Comparison of ENCODE assay signal across 14 cellular contexts in the genomic region with DNA sequence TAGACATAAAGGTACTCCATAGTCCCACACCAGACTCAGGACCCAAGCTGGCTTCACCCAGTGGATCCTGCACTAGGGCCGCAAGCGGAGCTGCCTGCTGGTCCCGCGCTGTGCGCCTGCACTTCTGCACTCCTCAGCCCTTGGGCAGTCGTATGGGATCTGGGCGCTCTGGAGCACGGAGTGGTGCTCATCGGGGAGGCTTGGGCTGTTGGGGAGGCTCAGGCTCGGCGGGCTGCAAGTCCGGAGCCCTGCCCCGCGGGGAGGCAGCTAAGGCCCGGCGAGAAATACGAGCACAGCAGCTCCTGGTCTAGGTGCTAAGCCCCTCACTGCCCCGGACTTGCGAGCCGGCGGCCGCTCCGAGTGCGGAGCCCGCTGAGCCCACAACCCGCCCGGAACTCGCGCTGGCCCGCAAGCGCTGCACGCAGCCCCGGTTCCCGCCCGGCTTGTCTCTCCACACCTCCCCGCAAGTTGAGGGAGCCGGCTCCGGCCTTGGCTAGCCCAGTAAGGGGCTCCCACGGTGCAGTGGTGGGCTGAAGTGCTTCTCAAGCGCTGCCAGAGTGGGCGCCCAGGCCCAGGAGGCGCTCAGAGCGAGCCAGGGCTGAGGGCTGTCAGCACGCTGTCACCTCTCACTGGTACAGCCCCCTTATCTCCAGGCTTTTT.
"Had no signal": no experiment of that assay in that cellular context is flagged by ENCODE, and none has a peak within 500 bp of the region (broad histone marks: within the 10 kb centered on the region; RNA-seq: fewer than 3 reads in every experiment).

No MANE protein-coding gene starts in this region.

- H3K4me3 ChIP-seq: breast epithelium, dorsolateral prefrontal cortex, stomach, uterus had no signal

- H3K27ac ChIP-seq: breast epithelium, dorsolateral prefrontal cortex, stomach, uterus had no signal

- H3K4me3 Mint-ChIP-seq: activated naive CD8-positive, alpha-beta T cell treated with anti-CD3 and anti-CD28 coated beads for 36 hours; activated T-cell treated with anti-CD3 and anti-CD28 coated beads, Interleukin-2, amount 50 U/mL, for 4 hours; nephron; T-helper 2 cell treated with Interferon-gamma antibody and Interleukin-4, amounts not matched to agents 5 μg/mL and 100 μg/mL, for 36 hours had no signal

- H3K9me3 Mint-ChIP-seq: activated naive CD8-positive, alpha-beta T cell treated with anti-CD3 and anti-CD28 coated beads for 36 hours; activated T-cell treated with anti-CD3 and anti-CD28 coated beads, Interleukin-2, amount 50 U/mL, for 4 hours; nephron; T-helper 2 cell treated with Interferon-gamma antibody and Interleukin-4, amounts not matched to agents 5 μg/mL and 100 μg/mL, for 36 hours had no signal

- DNase-seq: activated CD4-positive, alpha-beta T cell treated with anti-CD3 and anti-CD28 coated beads, Interleukin-2, amount 50 U/mL, for 4 hours; activated gamma-delta T cell; activated naive CD8-positive, alpha-beta T cell treated with anti-CD3 and anti-CD28 coated beads for 36 hours; activated T-cell treated with anti-CD3 and anti-CD28 coated beads, Interleukin-2, amount 50 U/mL, for 4 hours; dorsolateral prefrontal cortex; left cardiac atrium; stimulated activated CD4-positive, alpha-beta T cell treated with anti-CD3 and anti-CD28 coated beads, Interleukin-4, amount 100 ng/mL, for 24 hours; stomach; SW 1271; uterus had no signal

- H3K9me3 ChIP-seq: breast epithelium, stomach, uterus had no signal

- H3K36me3 Mint-ChIP-seq: activated naive CD8-positive, alpha-beta T cell treated with anti-CD3 and anti-CD28 coated beads for 36 hours had no signal

- H3K27me3 ChIP-seq: stomach, uterus had no signal

- H3K4me1 ChIP-seq: breast epithelium, stomach, uterus had no signal

- H3K36me3 ChIP-seq: breast epithelium, stomach, uterus had no signal

- ATAC-seq: activated CD4-positive, CD25-positive, alpha-beta regulatory T cell treated with anti-CD3 and anti-CD28 coated beads, Interleukin-2, amount 50 U/mL, for 24 hours; activated T-cell treated with anti-CD3 and anti-CD28 coated beads, Interleukin-2, amount 50 U/mL, for 4 hours; left cardiac atrium had no signal

- H3K27ac Mint-ChIP-seq: activated naive CD8-positive, alpha-beta T cell treated with anti-CD3 and anti-CD28 coated beads for 36 hours; T-helper 2 cell treated with Interferon-gamma antibody and Interleukin-4, amounts not matched to agents 5 μg/mL and 100 μg/mL, for 36 hours had no signal

- H3K4me1 Mint-ChIP-seq: activated naive CD8-positive, alpha-beta T cell treated with anti-CD3 and anti-CD28 coated beads for 36 hours had no signal
